In the genomic region with DNA sequence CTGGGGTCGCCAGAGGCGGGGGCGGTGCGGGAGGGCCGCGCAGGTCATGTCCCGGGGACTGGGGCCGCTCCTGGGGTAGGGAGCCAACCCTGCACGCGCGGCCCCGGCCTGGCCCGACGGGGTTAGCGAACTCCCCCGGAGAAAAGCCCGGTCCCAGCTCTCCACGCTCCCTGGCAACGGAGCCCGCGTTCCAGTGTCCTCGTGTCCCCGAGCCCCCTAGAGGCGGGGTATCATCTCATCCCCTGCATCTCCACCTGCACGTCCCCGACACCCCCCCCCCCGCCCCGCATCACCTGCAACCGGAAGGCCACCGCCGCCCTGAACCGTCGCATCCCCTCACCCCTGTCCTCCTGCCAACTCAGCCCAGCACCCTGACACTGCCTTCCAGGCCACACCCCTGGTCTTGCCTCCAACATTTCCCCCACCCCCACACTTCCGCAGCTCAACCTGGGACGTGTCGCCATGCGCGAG, we compare ENCODE assay signal across 10 cellular contexts. TPM values are rescaled to one million over a fixed set of nuclear protein-coding genes. Genes with fewer than 3 reads are reported as not detected.
A peak's percentile ranks its signal among the peaks of the same experiment; 100 is the strongest.
DNase-seq lines count a peak whose midpoint lies in the region; ATAC-seq, FAIRE-seq and TF ChIP-seq lines count a peak whose summit lies in the region.
"Had no signal": no experiment of that assay in that cellular context is flagged by ENCODE, and none has a peak within 500 bp of the region (broad histone marks: within the 10 kb centered on the region; RNA-seq: fewer than 3 reads in every experiment).

No MANE protein-coding gene starts in this region.

- no peak for TF ChIP-seq POLR2A in GM12892 (IDR thresholded peaks at IDR 0.05; ENCODE audit: low read depth, low read length)

- POLR2A ChIA-PET in CD4-positive, alpha-beta memory T cell (lab: Charles Lee; ENCODE audit: partially characterized antibody) = interaction anchor here (1.0 to 1.2 kb wide), 2 partner anchors 26 to 43 kb away, joined by 3 to 6 read pairs; no protein-coding TSS in a partner anchor
- POLR2A ChIA-PET in WTC11 (lab: Charles Lee) = no interaction called here

- peak; percentile 31 to 65 (median 40) for DNase-seq in CD4-positive, alpha-beta memory T cell
- DNase-seq in WTC11 (ENCODE audit: low spot score) (peak; percentile 65), GM12892 (ENCODE audit: insufficient read length) (no peak), NCI-H1092 treated with DMSO at 0.1 percent for 48 hours (lab: John Stamatoyannopoulos, UW) (no peak)
- DNase-seq in activated naive CD4-positive, alpha-beta T cell treated with Interleukin-2 at 50 U/mL for 16 hours = peak; percentile 61
- DNase-seq in stimulated activated CD4-positive, alpha-beta T cell treated with anti-CD3 and anti-CD28 coated beads, Interleukin-12 subunit alpha, Interleukin-12 subunit beta, amount 100 ng/mL, for 48 hours (ENCODE audit: low read depth in 2 of 3, low spot score in 1 of 3) = peak; percentile 48 to 70 (median 57)
- DNase-seq: NCI-H446 treated with DMSO at 0.1 percent for 48 hours had no signal

- FAIRE-seq in GM12892 (lab: Jason Lieb, UNC) = no peak
- FAIRE-seq: astrocyte had no signal

- no peaks in the 10 kb centered on the region for H3K27me3 ChIP-seq in CD4-positive, alpha-beta memory T cell (ENCODE audit: insufficient read depth, low read length)

- peak; percentile 19; the same call in 1 of the 2 replicates for TF ChIP-seq CTCF in WTC11 (IDR thresholded peaks at IDR 0.05)

- H3K4me1 ChIP-seq in CD4-positive, alpha-beta memory T cell (ENCODE audit: insufficient read depth, low read length) = no peaks in the 10 kb centered on the region

- H3K36me3 ChIP-seq in CD4-positive, alpha-beta memory T cell (ENCODE audit: insufficient read depth, low read length) = peaks cover 9% of the 10 kb centered on the region

- no peaks in the 10 kb centered on the region for H3K9me3 Mint-ChIP-seq in CD4-positive, alpha-beta memory T cell
- H3K9me3 Mint-ChIP-seq in WTC11 = no peaks in the 10 kb centered on the region

- peak overlapping the region in 7 of 8 donors; percentile 50 to 86 (median 73) for H3K4me3 Mint-ChIP-seq in CD4-positive, alpha-beta memory T cell
- no peak overlapping the region for H3K4me3 Mint-ChIP-seq in WTC11

- H3K27me3 Mint-ChIP-seq in CD4-positive, alpha-beta memory T cell = no peaks in the 10 kb centered on the region
- H3K27me3 Mint-ChIP-seq in WTC11 (ENCODE audit: low read depth) = no peaks in the 10 kb centered on the region; the same call in 1 of the 2 replicates

- H3K27ac Mint-ChIP-seq in CD4-positive, alpha-beta memory T cell = no peak overlapping the region
- H3K27ac Mint-ChIP-seq in WTC11 = no peak overlapping the region

- no peak overlapping the region for H3K27ac ChIP-seq in CD4-positive, alpha-beta memory T cell (ENCODE audit: low read depth, low read length)

- ATAC-seq in WTC11 = peak; percentile 62
- no peak for ATAC-seq in HG03521 (IDR thresholded peaks at IDR 0.05; ENCODE audit: unreplicated experiment)
- ATAC-seq in HG03442 (IDR thresholded peaks at IDR 0.05; ENCODE audit: unreplicated experiment) = no peak

- CTCF ChIA-PET in CD4-positive, alpha-beta memory T cell (lab: Charles Lee; ENCODE audit: partially characterized antibody) = interaction anchor here (1.3 to 1.8 kb wide), 2 partner anchors 10 kb away, joined by 3 to 4 read pairs; no protein-coding TSS in a partner anchor
- CTCF ChIA-PET in WTC11 (lab: Charles Lee) = interaction anchor here (0.6 to 4.8 kb wide), 20 partner anchors 9 to 412 kb away, joined by 3 to 30 read pairs (median 3); no protein-coding TSS in a partner anchor

- H3K4me1 Mint-ChIP-seq in CD4-positive, alpha-beta memory T cell = peaks cover 0 to 9% (median 3%) of the 10 kb centered on the region in 4 donors
- H3K4me1 Mint-ChIP-seq in WTC11 = peaks cover 18% of the 10 kb centered on the region

- H3K36me3 Mint-ChIP-seq in CD4-positive, alpha-beta memory T cell = peaks cover 11 to 15% of the 10 kb centered on the region in 2 donors
- H3K36me3 Mint-ChIP-seq in WTC11 = peaks cover 9% of the 10 kb centered on the region

- intact Hi-C loops in CD4-positive, alpha-beta memory T cell (cut with micrococcal nuclease) = no loop called here

- H3K4me3 ChIP-seq in CD4-positive, alpha-beta memory T cell (ENCODE audit: low read length in 2 of 2) = no peak overlapping the region

- H3K9me3 ChIP-seq in CD4-positive, alpha-beta memory T cell (ENCODE audit: control insufficient read depth in 1 of 2, low read length in 2 of 2) = no peaks in the 10 kb centered on the region

TF ChIP-seq in WTC11, 78 proteins besides CTCF, POLR2A, EP300 and RAD21:
- TF ChIP-seq NFYB (CRISPR knock-in tag; conservative IDR thresholded peaks at IDR 0.05; ENCODE audit: low read depth) (no peak), MYBL2 (CRISPR knock-in tag; IDR thresholded peaks at IDR 0.05) (0 out of 2 replicates have a peak, but pooled peaks have one; percentile 42)
- TF ChIP-seq, protein P1, sequence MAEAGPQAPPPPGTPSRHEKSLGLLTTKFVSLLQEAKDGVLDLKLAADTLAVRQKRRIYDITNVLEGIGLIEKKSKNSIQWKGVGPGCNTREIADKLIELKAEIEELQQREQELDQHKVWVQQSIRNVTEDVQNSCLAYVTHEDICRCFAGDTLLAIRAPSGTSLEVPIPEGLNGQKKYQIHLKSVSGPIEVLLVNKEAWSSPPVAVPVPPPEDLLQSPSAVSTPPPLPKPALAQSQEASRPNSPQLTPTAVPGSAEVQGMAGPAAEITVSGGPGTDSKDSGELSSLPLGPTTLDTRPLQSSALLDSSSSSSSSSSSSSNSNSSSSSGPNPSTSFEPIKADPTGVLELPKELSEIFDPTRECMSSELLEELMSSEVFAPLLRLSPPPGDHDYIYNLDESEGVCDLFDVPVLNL (CRISPR knock-in tag; IDR thresholded peaks at IDR 0.05; ENCODE audit: borderline replicate concordance, low read depth) = no peak

RNA-seq across cellular contexts. Expression of a gene that starts 2.7 kb away (rescaled TPM):
- total RNA-seq in CD4-positive, alpha-beta memory T cell = under 1 TPM; 0.58 TPM
- polyA plus RNA-seq in CD4-positive, alpha-beta memory T cell = under 1 TPM; 0.11 to 0.28 TPM
- total RNA-seq in WTC11 (2021) = 0.28 TPM in 1 of 3 replicates, not detected in the others
- polyA plus RNA-seq in GM12892 (2012; ENCODE audit: missing spikeins) = 0.53 TPM
- total RNA-seq: astrocyte had no signal

RNA-seq across cellular contexts. Expression of a gene that starts 53.6 kb away (rescaled TPM):
- 10 to 100 TPM; 15.5 to 16.7 TPM for total RNA-seq in CD4-positive, alpha-beta memory T cell
- polyA plus RNA-seq in CD4-positive, alpha-beta memory T cell = 1 to 10 TPM; 3.3 to 6.0 TPM
- total RNA-seq in WTC11 (2021) = 8.6 to 10.7 TPM (median 9.3 TPM) in 3 replicates
- polyA plus RNA-seq in GM12892 (2012; ENCODE audit: missing spikeins) = 6.6 TPM

RNA-seq across cellular contexts. Expression of a gene that starts 59.5 kb away (rescaled TPM):
- under 1 TPM in 1 of 2 experiments, not detected in 1; 0.32 TPM for total RNA-seq in CD4-positive, alpha-beta memory T cell
- polyA plus RNA-seq in CD4-positive, alpha-beta memory T cell = not detected
- total RNA-seq in WTC11 (2021) = 37.7 to 47.0 TPM (median 39.5 TPM) in 3 replicates
- polyA plus RNA-seq in GM12892 (2012; ENCODE audit: missing spikeins) = not detected

Comparison
In these comparisons a context has a peak if more than half of its experiments do, and no peak if none do; other contexts are left out.
1. DNase-seq: peak in CD4-positive, alpha-beta memory T cell (5 of 5), WTC11 (single experiment), activated naive CD4-positive, alpha-beta T cell treated with Interleukin-2 at 50 U/mL for 16 hours (single experiment) and stimulated activated CD4-positive, alpha-beta T cell treated with anti-CD3 and anti-CD28 coated beads, Interleukin-12 subunit alpha, Interleukin-12 subunit beta, amount 100 ng/mL, for 48 hours (3 of 3); none in GM12892 (single experiment) and NCI-H1092 treated with DMSO at 0.1 percent for 48 hours (single experiment).
2. RNA of a gene that starts 59.5 kb away (total RNA-seq): 37.7 to 47.0 TPM in WTC11; 0.32 TPM in CD4-positive, alpha-beta memory T cell; every median in the first group is over 10 times any median in the second.